In genomic region chr2:123485056-123485455, GRCh38 we compare ENCODE assay signal across 6 cellular contexts.
"Had no signal": no experiment of that assay in that cellular context is flagged by ENCODE, and none has a peak within 500 bp of the region (broad histone marks: within the 10 kb centered on the region; RNA-seq: fewer than 3 reads in every experiment).

No MANE protein-coding gene starts in this region.

- H3K4me3 ChIP-seq: K562 had no signal

- H3K27ac ChIP-seq: HL-60 had no signal

- ATAC-seq: HepG2, K562 had no signal

- DNase-seq: IMR-90, KBM-7, KG1 had no signal
